Comparison of ENCODE assay signal across 13 cellular contexts in genomic region chr2:101844055-101844635, GRCh38.
DNase-seq lines count a peak whose midpoint lies in the region; TF ChIP-seq lines count a peak whose summit lies in the region.
"Had no signal": no experiment of that assay in that cellular context is flagged by ENCODE, and none has a peak within 500 bp of the region (broad histone marks: within the 10 kb centered on the region; RNA-seq: fewer than 3 reads in every experiment).

No MANE protein-coding gene starts in this region.

- H3K4me3 Mint-ChIP-seq in osteocyte (ENCODE audit: unreplicated experiment) = no peak overlapping the region
- H3K4me3 Mint-ChIP-seq: activated CD4-positive, alpha-beta memory T cell treated with anti-CD3 and anti-CD28 coated beads, Interleukin-2, amount 10 ng/mL, durations not matched to agents 7 days and 5 days; activated naive CD4-positive, alpha-beta T cell treated with anti-CD3 and anti-CD28 coated beads, Interleukin-2, amount 50 U/mL, for 24 hours; T-cell had no signal

- WGBS in esophagus squamous epithelium, 2 donors = 72% methylated on average over 11 to 12 of the region's 12 CpGs

- H3K4me3 ChIP-seq in esophagus squamous epithelium = no peak overlapping the region
- H3K4me3 ChIP-seq: BLaER1 had no signal

- peaks cover 40% of the 10 kb centered on the region for H3K4me1 Mint-ChIP-seq in osteocyte (ENCODE audit: unreplicated experiment)

- TF ChIP-seq POLR2A in esophagus squamous epithelium (IDR thresholded peaks at IDR 0.05) = no peak

- H3K27me3 Mint-ChIP-seq in osteocyte (ENCODE audit: unreplicated experiment) = no peaks in the 10 kb centered on the region
- H3K27me3 Mint-ChIP-seq: activated CD4-positive, alpha-beta memory T cell treated with anti-CD3 and anti-CD28 coated beads, Interleukin-2, amount 10 ng/mL, durations not matched to agents 7 days and 5 days; activated naive CD4-positive, alpha-beta T cell treated with anti-CD3 and anti-CD28 coated beads, Interleukin-2, amount 50 U/mL, for 24 hours; T-cell had no signal

- no peaks in the 10 kb centered on the region for H3K27me3 ChIP-seq in esophagus squamous epithelium
- H3K27me3 ChIP-seq: BLaER1 had no signal

- peaks cover 0 to 46% (median 13%) of the 10 kb centered on the region in 3 donors for H3K4me1 ChIP-seq in esophagus squamous epithelium

- H3K27ac ChIP-seq in VCaP (peak overlapping the region; percentile 31), esophagus squamous epithelium (peak overlapping the region; percentile 6 to 51 (median 48))
- H3K27ac ChIP-seq: BLaER1 had no signal

- H3K9me3 ChIP-seq in esophagus squamous epithelium = no peaks in the 10 kb centered on the region
- H3K9me3 ChIP-seq: BLaER1 had no signal

- no peak for TF ChIP-seq CTCF in VCaP (conservative IDR thresholded peaks at IDR 0.05)
- no peak for TF ChIP-seq CTCF in esophagus squamous epithelium (IDR thresholded peaks at IDR 0.05)
- no peak for TF ChIP-seq CTCF in osteocyte (IDR thresholded peaks at IDR 0.05)

- H3K27ac Mint-ChIP-seq in osteocyte (ENCODE audit: unreplicated experiment) = peak overlapping the region; percentile 93
- H3K27ac Mint-ChIP-seq: activated CD4-positive, alpha-beta memory T cell treated with anti-CD3 and anti-CD28 coated beads, Interleukin-2, amount 10 ng/mL, durations not matched to agents 7 days and 5 days had no signal

- intact Hi-C loops in esophagus squamous epithelium (cut with DNase I) = no loop called here

- H3K36me3 ChIP-seq in esophagus squamous epithelium = peaks cover 0 to 79% (median 9%) of the 10 kb centered on the region in 3 donors

- peaks cover 54% of the 10 kb centered on the region for H3K36me3 Mint-ChIP-seq in osteocyte (ENCODE audit: unreplicated experiment)

- H3K9me3 Mint-ChIP-seq in osteocyte (ENCODE audit: unreplicated experiment) = no peaks in the 10 kb centered on the region
- H3K9me3 Mint-ChIP-seq: activated CD4-positive, alpha-beta memory T cell treated with anti-CD3 and anti-CD28 coated beads, Interleukin-2, amount 10 ng/mL, durations not matched to agents 7 days and 5 days; activated naive CD4-positive, alpha-beta T cell treated with anti-CD3 and anti-CD28 coated beads, Interleukin-2, amount 50 U/mL, for 24 hours; T-cell had no signal

- peak; percentile 31 for DNase-seq in AG08396 (ENCODE audit: low spot score)
- no peak for DNase-seq in esophagus squamous epithelium (lab: John Stamatoyannopoulos, UW)
- no peak for DNase-seq in osteocyte (ENCODE audit: extremely low spot score, unreplicated experiment)
- DNase-seq in stimulated activated CD4-positive, alpha-beta T cell treated with anti-CD3 and anti-CD28 coated beads, Interleukin-1b, Interleukin-23, amount 100 ng/mL, for 48 hours = no peak
- DNase-seq in NCI-H345 treated with DMSO at 0.1 percent for 48 hours (lab: John Stamatoyannopoulos, UW; ENCODE audit: unreplicated experiment) = no peak
- no peak for DNase-seq in AML-193 (lab: John Stamatoyannopoulos, UW)
- no peak for DNase-seq in NCI-H2029 treated with DMSO at 0.1 percent for 48 hours (lab: John Stamatoyannopoulos, UW)
- DNase-seq: activated CD4-positive, alpha-beta memory T cell treated with anti-CD3 and anti-CD28 coated beads, Interleukin-2, amount 10 ng/mL, durations not matched to agents 7 days and 5 days; mesendoderm; T-cell had no signal
